Comparison of ENCODE assay signal across 1 cellular context in the genomic region with DNA sequence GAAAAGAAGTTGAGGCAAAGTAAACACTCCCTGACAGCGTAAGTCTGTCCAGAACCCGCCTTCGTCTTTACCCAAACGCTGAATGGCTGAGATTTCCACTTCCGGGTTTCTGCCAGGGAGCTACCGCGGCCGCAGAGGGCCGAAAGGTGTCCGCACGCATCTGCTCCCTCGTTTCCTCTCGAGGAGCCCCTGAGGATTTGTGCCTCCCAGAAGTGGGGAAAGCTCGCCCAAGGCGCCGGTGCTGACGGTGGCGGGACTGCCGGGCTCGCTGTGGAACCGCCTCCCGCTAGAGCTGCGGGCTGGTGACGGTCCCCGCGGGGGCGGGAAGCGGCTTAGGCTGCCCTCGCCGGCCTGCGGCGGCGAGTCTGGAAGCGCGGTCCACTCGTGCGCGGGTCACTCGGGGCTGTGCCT.
TF ChIP-seq lines count a peak whose summit lies in the region.

No MANE protein-coding gene starts in this region.

TF ChIP-seq in K562, 482 proteins besides CTCF, POLR2A, EP300 and RAD21 (continued from another document):
- TF ChIP-seq, protein P1, sequence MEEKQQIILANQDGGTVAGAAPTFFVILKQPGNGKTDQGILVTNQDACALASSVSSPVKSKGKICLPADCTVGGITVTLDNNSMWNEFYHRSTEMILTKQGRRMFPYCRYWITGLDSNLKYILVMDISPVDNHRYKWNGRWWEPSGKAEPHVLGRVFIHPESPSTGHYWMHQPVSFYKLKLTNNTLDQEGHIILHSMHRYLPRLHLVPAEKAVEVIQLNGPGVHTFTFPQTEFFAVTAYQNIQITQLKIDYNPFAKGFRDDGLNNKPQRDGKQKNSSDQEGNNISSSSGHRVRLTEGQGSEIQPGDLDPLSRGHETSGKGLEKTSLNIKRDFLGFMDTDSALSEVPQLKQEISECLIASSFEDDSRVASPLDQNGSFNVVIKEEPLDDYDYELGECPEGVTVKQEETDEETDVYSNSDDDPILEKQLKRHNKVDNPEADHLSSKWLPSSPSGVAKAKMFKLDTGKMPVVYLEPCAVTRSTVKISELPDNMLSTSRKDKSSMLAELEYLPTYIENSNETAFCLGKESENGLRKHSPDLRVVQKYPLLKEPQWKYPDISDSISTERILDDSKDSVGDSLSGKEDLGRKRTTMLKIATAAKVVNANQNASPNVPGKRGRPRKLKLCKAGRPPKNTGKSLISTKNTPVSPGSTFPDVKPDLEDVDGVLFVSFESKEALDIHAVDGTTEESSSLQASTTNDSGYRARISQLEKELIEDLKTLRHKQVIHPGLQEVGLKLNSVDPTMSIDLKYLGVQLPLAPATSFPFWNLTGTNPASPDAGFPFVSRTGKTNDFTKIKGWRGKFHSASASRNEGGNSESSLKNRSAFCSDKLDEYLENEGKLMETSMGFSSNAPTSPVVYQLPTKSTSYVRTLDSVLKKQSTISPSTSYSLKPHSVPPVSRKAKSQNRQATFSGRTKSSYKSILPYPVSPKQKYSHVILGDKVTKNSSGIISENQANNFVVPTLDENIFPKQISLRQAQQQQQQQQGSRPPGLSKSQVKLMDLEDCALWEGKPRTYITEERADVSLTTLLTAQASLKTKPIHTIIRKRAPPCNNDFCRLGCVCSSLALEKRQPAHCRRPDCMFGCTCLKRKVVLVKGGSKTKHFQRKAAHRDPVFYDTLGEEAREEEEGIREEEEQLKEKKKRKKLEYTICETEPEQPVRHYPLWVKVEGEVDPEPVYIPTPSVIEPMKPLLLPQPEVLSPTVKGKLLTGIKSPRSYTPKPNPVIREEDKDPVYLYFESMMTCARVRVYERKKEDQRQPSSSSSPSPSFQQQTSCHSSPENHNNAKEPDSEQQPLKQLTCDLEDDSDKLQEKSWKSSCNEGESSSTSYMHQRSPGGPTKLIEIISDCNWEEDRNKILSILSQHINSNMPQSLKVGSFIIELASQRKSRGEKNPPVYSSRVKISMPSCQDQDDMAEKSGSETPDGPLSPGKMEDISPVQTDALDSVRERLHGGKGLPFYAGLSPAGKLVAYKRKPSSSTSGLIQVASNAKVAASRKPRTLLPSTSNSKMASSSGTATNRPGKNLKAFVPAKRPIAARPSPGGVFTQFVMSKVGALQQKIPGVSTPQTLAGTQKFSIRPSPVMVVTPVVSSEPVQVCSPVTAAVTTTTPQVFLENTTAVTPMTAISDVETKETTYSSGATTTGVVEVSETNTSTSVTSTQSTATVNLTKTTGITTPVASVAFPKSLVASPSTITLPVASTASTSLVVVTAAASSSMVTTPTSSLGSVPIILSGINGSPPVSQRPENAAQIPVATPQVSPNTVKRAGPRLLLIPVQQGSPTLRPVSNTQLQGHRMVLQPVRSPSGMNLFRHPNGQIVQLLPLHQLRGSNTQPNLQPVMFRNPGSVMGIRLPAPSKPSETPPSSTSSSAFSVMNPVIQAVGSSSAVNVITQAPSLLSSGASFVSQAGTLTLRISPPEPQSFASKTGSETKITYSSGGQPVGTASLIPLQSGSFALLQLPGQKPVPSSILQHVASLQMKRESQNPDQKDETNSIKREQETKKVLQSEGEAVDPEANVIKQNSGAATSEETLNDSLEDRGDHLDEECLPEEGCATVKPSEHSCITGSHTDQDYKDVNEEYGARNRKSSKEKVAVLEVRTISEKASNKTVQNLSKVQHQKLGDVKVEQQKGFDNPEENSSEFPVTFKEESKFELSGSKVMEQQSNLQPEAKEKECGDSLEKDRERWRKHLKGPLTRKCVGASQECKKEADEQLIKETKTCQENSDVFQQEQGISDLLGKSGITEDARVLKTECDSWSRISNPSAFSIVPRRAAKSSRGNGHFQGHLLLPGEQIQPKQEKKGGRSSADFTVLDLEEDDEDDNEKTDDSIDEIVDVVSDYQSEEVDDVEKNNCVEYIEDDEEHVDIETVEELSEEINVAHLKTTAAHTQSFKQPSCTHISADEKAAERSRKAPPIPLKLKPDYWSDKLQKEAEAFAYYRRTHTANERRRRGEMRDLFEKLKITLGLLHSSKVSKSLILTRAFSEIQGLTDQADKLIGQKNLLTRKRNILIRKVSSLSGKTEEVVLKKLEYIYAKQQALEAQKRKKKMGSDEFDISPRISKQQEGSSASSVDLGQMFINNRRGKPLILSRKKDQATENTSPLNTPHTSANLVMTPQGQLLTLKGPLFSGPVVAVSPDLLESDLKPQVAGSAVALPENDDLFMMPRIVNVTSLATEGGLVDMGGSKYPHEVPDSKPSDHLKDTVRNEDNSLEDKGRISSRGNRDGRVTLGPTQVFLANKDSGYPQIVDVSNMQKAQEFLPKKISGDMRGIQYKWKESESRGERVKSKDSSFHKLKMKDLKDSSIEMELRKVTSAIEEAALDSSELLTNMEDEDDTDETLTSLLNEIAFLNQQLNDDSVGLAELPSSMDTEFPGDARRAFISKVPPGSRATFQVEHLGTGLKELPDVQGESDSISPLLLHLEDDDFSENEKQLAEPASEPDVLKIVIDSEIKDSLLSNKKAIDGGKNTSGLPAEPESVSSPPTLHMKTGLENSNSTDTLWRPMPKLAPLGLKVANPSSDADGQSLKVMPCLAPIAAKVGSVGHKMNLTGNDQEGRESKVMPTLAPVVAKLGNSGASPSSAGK (IDR thresholded peaks at IDR 0.05): peak; percentile 82
- no peak for TF ChIP-seq ZNF584 (CRISPR knock-in tag; IDR thresholded peaks at IDR 0.05; ENCODE audit: low read depth)
- no peak for TF ChIP-seq CBX8 (IDR thresholded peaks at IDR 0.05; ENCODE audit: borderline replicate concordance, extremely low read depth, low read depth, low read length, poor library complexity, severe bottlenecking)
- TF ChIP-seq PHF20 (IDR thresholded peaks at IDR 0.05; ENCODE audit: partially characterized antibody): peak; percentile 33
- TF ChIP-seq HCFC1 (IDR thresholded peaks at IDR 0.05; ENCODE audit: low read depth, low read length): 0 out of 2 replicates have a peak, but pooled peaks have one; percentile 10
- TF ChIP-seq, protein P2, sequence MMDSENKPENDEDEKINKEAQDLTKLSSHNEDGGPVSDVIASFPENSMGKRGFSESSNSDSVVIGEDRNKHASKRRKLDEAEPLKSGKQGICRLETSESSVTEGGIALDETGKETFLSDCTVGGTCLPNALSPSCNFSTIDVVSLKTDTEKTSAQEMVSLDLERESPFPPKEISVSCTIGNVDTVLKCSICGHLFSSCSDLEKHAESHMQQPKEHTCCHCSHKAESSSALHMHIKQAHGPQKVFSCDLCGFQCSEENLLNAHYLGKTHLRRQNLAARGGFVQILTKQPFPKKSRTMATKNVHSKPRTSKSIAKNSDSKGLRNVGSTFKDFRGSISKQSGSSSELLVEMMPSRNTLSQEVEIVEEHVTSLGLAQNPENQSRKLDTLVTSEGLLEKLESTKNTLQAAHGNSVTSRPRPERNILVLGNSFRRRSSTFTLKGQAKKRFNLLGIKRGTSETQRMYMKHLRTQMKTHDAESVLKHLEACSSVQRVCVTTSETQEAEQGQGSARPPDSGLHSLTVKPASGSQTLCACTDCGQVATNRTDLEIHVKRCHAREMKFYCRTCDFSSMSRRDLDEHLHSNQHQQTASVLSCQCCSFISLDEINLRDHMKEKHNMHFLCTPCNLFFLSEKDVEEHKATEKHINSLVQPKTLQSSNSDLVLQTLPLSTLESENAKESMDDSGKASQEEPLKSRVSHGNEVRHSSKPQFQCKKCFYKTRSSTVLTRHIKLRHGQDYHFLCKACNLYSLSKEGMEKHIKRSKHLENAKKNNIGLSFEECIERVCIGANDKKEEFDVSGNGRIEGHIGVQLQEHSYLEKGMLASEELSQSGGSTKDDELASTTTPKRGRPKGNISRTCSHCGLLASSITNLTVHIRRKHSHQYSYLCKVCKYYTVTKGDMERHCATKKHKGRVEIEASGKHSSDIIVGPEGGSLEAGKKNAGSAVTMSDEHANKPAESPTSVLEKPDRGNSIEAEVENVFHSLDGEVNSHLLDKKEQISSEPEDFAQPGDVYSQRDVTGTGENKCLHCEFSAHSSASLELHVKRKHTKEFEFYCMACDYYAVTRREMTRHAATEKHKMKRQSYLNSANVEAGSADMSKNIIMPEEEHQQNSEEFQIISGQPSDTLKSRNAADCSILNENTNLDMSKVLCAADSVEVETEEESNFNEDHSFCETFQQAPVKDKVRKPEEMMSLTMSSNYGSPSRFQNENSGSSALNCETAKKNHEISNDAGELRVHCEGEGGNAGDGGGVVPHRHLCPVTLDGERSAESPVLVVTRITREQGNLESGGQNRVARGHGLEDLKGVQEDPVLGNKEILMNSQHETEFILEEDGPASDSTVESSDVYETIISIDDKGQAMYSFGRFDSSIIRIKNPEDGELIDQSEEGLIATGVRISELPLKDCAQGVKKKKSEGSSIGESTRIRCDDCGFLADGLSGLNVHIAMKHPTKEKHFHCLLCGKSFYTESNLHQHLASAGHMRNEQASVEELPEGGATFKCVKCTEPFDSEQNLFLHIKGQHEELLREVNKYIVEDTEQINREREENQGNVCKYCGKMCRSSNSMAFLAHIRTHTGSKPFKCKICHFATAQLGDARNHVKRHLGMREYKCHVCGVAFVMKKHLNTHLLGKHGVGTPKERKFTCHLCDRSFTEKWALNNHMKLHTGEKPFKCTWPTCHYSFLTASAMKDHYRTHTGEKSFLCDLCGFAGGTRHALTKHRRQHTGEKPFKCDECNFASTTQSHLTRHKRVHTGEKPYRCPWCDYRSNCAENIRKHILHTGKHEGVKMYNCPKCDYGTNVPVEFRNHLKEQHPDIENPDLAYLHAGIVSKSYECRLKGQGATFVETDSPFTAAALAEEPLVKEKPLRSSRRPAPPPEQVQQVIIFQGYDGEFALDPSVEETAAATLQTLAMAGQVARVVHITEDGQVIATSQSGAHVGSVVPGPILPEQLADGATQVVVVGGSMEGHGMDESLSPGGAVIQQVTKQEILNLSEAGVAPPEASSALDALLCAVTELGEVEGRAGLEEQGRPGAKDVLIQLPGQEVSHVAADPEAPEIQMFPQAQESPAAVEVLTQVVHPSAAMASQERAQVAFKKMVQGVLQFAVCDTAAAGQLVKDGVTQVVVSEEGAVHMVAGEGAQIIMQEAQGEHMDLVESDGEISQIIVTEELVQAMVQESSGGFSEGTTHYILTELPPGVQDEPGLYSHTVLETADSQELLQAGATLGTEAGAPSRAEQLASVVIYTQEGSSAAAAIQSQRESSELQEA (IDR thresholded peaks at IDR 0.05; ENCODE audit: low read depth): peak; percentile 89
- peak; percentile 50 for TF ChIP-seq SPI1 (IDR thresholded peaks at IDR 0.05; ENCODE audit: borderline replicate concordance, low read depth, low read length)
- TF ChIP-seq TEAD1 (CRISPR knock-in tag; IDR thresholded peaks at IDR 0.05): no peak
- TF ChIP-seq, protein P3, sequence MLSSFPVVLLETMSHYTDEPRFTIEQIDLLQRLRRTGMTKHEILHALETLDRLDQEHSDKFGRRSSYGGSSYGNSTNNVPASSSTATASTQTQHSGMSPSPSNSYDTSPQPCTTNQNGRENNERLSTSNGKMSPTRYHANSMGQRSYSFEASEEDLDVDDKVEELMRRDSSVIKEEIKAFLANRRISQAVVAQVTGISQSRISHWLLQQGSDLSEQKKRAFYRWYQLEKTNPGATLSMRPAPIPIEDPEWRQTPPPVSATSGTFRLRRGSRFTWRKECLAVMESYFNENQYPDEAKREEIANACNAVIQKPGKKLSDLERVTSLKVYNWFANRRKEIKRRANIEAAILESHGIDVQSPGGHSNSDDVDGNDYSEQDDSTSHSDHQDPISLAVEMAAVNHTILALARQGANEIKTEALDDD (IDR thresholded peaks at IDR 0.05): no peak
- TF ChIP-seq CBX1 (IDR thresholded peaks at IDR 0.05; ENCODE audit: low read depth): no peak
- TF ChIP-seq SAFB (IDR thresholded peaks at IDR 0.05; ENCODE audit: borderline replicate concordance, low read depth, low read length): peak; percentile 56; the same call in 1 of the 2 replicates
- TF ChIP-seq PHF8 (IDR thresholded peaks at IDR 0.05; ENCODE audit: borderline replicate concordance, low read length): peak; percentile 48; the same call in 1 of the 2 replicates
- peak; percentile 40 for TF ChIP-seq ZFX (CRISPR knock-in tag; IDR thresholded peaks at IDR 0.05)
- TF ChIP-seq, protein P4, sequence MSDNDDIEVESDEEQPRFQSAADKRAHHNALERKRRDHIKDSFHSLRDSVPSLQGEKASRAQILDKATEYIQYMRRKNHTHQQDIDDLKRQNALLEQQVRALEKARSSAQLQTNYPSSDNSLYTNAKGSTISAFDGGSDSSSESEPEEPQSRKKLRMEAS (CRISPR knock-in tag; IDR thresholded peaks at IDR 0.05): 0 out of 2 replicates have a peak, but pooled peaks have one; percentile 27
- TF ChIP-seq, protein P5, sequence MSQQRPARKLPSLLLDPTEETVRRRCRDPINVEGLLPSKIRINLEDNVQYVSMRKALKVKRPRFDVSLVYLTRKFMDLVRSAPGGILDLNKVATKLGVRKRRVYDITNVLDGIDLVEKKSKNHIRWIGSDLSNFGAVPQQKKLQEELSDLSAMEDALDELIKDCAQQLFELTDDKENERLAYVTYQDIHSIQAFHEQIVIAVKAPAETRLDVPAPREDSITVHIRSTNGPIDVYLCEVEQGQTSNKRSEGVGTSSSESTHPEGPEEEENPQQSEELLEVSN (IDR thresholded peaks at IDR 0.05; ENCODE audit: borderline replicate concordance in 1 of 2, extremely low read depth in 1 of 2, insufficient read depth in 1 of 2, insufficient read length in 1 of 2, low read depth in 1 of 2, low read length in 1 of 2, poor library complexity in 1 of 2, severe bottlenecking in 1 of 2): peak; percentile 72 to 84
- TF ChIP-seq HIVEP1 (CRISPR knock-in tag; IDR thresholded peaks at IDR 0.05): no peak
- TF ChIP-seq, protein P6, sequence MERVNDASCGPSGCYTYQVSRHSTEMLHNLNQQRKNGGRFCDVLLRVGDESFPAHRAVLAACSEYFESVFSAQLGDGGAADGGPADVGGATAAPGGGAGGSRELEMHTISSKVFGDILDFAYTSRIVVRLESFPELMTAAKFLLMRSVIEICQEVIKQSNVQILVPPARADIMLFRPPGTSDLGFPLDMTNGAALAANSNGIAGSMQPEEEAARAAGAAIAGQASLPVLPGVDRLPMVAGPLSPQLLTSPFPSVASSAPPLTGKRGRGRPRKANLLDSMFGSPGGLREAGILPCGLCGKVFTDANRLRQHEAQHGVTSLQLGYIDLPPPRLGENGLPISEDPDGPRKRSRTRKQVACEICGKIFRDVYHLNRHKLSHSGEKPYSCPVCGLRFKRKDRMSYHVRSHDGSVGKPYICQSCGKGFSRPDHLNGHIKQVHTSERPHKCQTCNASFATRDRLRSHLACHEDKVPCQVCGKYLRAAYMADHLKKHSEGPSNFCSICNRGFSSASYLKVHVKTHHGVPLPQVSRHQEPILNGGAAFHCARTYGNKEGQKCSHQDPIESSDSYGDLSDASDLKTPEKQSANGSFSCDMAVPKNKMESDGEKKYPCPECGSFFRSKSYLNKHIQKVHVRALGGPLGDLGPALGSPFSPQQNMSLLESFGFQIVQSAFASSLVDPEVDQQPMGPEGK (CRISPR knock-in tag; IDR thresholded peaks at IDR 0.05; ENCODE audit: borderline replicate concordance): no peak
- peak; percentile 54 for TF ChIP-seq POU5F1 (IDR thresholded peaks at IDR 0.05; ENCODE audit: borderline replicate concordance, low read depth, low read length, partially characterized antibody)
- no peak for TF ChIP-seq MAFK (IDR thresholded peaks at IDR 0.05; ENCODE audit: low read length)
- TF ChIP-seq KLF16 (IDR thresholded peaks at IDR 0.05): peak; percentile 20; the same call in 1 of the 2 replicates
- TF ChIP-seq MIER1 (IDR thresholded peaks at IDR 0.05; ENCODE audit: low read depth): no peak
- peak; percentile 71 for TF ChIP-seq ELF1 (tag; IDR thresholded peaks at IDR 0.05)
- TF ChIP-seq NEUROD1 (IDR thresholded peaks at IDR 0.05; ENCODE audit: borderline replicate concordance, low read depth, low read length, partially characterized antibody): peak; percentile 22
- 0 out of 2 replicates have a peak, but pooled peaks have one; percentile 18 for TF ChIP-seq MYC (IDR thresholded peaks at IDR 0.05; ENCODE audit: low read depth, low read length)
- no peak for TF ChIP-seq MYC (CRISPR knock-in tag; IDR thresholded peaks at IDR 0.05; ENCODE audit: borderline replicate concordance, low read depth)
- peak; percentile 79 for TF ChIP-seq POLR2G (IDR thresholded peaks at IDR 0.05; ENCODE audit: low read depth, low read length)
- peak; percentile 80 for TF ChIP-seq L3MBTL2 (IDR thresholded peaks at IDR 0.05)
- TF ChIP-seq PHF21A (IDR thresholded peaks at IDR 0.05; ENCODE audit: borderline replicate concordance, low read depth): no peak
- no peak for TF ChIP-seq NR2C2 (CRISPR knock-in tag; IDR thresholded peaks at IDR 0.05)
- TF ChIP-seq NR2C2 (tag; IDR thresholded peaks at IDR 0.05): peak; percentile 74
